1 cellular context compared by ENCODE assay signal in genomic region chr3:50324351-50325144, GRCh38.
TF ChIP-seq lines count a peak whose summit lies in the region.

No MANE protein-coding gene starts in this region.

TF ChIP-seq in HCT116, 20 proteins besides CTCF, POLR2A, EP300 and RAD21:
- TF ChIP-seq POLR2AphosphoS5 (IDR thresholded peaks at IDR 0.05; ENCODE audit: low read depth, low read length), result peak; percentile 50
- TF ChIP-seq CEBPB (IDR thresholded peaks at IDR 0.05; ENCODE audit: low read depth), result no peak
